ENCODE assay signal across 1 cellular context in genomic region chr10:46307281-46308112, GRCh38.
TF ChIP-seq lines count a peak whose summit lies in the region.

No MANE protein-coding gene starts in this region.

TF ChIP-seq in H1, 55 proteins besides CTCF, POLR2A, EP300 and RAD21:
- TF ChIP-seq SRF (IDR thresholded peaks at IDR 0.05; ENCODE audit: low read depth, low read length) (no peak), SP2 (IDR thresholded peaks at IDR 0.05; ENCODE audit: low read length) (no peak), CTBP2 (IDR thresholded peaks at IDR 0.05; ENCODE audit: borderline replicate concordance, insufficient read depth, insufficient read length, low read length) (no peak), KDM1A (IDR thresholded peaks at IDR 0.05; ENCODE audit: borderline replicate concordance, low read length) (no peak), BRCA1 (IDR thresholded peaks at IDR 0.05; ENCODE audit: low read depth, low read length) (no peak), NRF1 (IDR thresholded peaks at IDR 0.05; ENCODE audit: low read depth, low read length) (no peak), ASH2L (IDR thresholded peaks at IDR 0.05; ENCODE audit: low read length) (no peak), CHD7 (IDR thresholded peaks at IDR 0.05; ENCODE audit: insufficient replicate concordance, low read length) (no peak), RNF2 (IDR thresholded peaks at IDR 0.05; ENCODE audit: borderline replicate concordance, low read depth, low read length, missing control alignments, poor library complexity, severe bottlenecking) (no peak), CREB1 (IDR thresholded peaks at IDR 0.05) (no peak), ATF2 (IDR thresholded peaks at IDR 0.05; ENCODE audit: low read length) (no peak), KDM5A (IDR thresholded peaks at IDR 0.05; ENCODE audit: low read length) (no peak), CHD1 (IDR thresholded peaks at IDR 0.05; ENCODE audit: low read depth, low read length) (no peak), POLR2AphosphoS5 (IDR thresholded peaks at IDR 0.05; ENCODE audit: low read depth, low read length) (no peak), TAF1 (IDR thresholded peaks at IDR 0.05; ENCODE audit: low read depth, low read length) (no peak), KDM4A (IDR thresholded peaks at IDR 0.05; ENCODE audit: low read depth, low read length, severe bottlenecking) (no peak), USF2 (IDR thresholded peaks at IDR 0.05; ENCODE audit: low read length) (no peak), ZNF274 (IDR thresholded peaks at IDR 0.05; ENCODE audit: borderline replicate concordance, extremely low read depth, low read length) (no peak)
